ENCODE assay signal across 18 cellular contexts in genomic region chr1:41314376-41314775, GRCh38.
"Had no signal": no experiment of that assay in that cellular context is flagged by ENCODE, and none has a peak within 500 bp of the region (broad histone marks: within the 10 kb centered on the region; RNA-seq: fewer than 3 reads in every experiment).

No MANE protein-coding gene starts in this region.

- ATAC-seq: body of pancreas had no signal

- DNase-seq: activated CD4-positive, CD25-positive, alpha-beta regulatory T cell treated with anti-CD3 and anti-CD28 coated beads, Interleukin-2, amount 50 U/mL, for 72 hours; activated effector memory CD4-positive, alpha-beta T cell treated with Interleukin-2 at 50 U/mL for 16 hours; activated naive CD4-positive, alpha-beta T cell treated with anti-CD3 and anti-CD28 coated beads, Interleukin-2, amount 50 U/mL, for 16 hours; activated T-cell treated with anti-CD3 and anti-CD28 coated beads, Interleukin-2, amount 50 U/mL, for 1 hour; body of pancreas; left lung; natural killer cell; stimulated activated CD4-positive, alpha-beta T cell treated with anti-CD3 and anti-CD28 coated beads, Interleukin-4, amount 100 ng/mL, for 24 hours; stimulated activated naive CD4-positive, alpha-beta T cell; substantia nigra; transverse colon had no signal

- H3K27ac ChIP-seq: adrenal gland, body of pancreas, left lung, right atrium auricular region, vagina had no signal

- H3K9me3 Mint-ChIP-seq: central memory CD8-positive, alpha-beta T cell; dendritic cell treated with granulocyte-macrophage colony-stimulating factor and Interleukin-4, amounts not matched to agents 40 ng/mL and 50 ng/mL, for 4 days; memory B cell; natural killer cell had no signal

- H3K4me1 ChIP-seq: left lung had no signal

- H3K36me3 Mint-ChIP-seq: memory B cell, natural killer cell had no signal

- H3K4me1 Mint-ChIP-seq: central memory CD8-positive, alpha-beta T cell; memory B cell had no signal

- H3K27me3 ChIP-seq: adrenal gland, body of pancreas, left lung, right atrium auricular region, transverse colon, vagina had no signal

- H3K4me3 Mint-ChIP-seq: central memory CD8-positive, alpha-beta T cell; dendritic cell treated with granulocyte-macrophage colony-stimulating factor and Interleukin-4, amounts not matched to agents 40 ng/mL and 50 ng/mL, for 4 days; memory B cell; natural killer cell had no signal

- H3K4me3 ChIP-seq: adrenal gland, body of pancreas, left lung, right atrium auricular region, skin epidermis, transverse colon, vagina had no signal

- H3K27me3 Mint-ChIP-seq: central memory CD8-positive, alpha-beta T cell had no signal

- H3K9me3 ChIP-seq: adrenal gland, body of pancreas, left lung, right atrium auricular region, transverse colon, vagina had no signal

- H3K36me3 ChIP-seq: adrenal gland, left lung, right atrium auricular region, transverse colon, vagina had no signal

- H3K27ac Mint-ChIP-seq: dendritic cell treated with granulocyte-macrophage colony-stimulating factor and Interleukin-4, amounts not matched to agents 40 ng/mL and 50 ng/mL, for 4 days; memory B cell; natural killer cell had no signal
